ENCODE assay signal across 21 cellular contexts in genomic region chr9:105647595-105648349, GRCh38. TPM values are rescaled to one million over a fixed set of nuclear protein-coding genes. Genes with fewer than 3 reads are reported as not detected.
DNase-seq lines count a peak whose midpoint lies in the region; ATAC-seq, FAIRE-seq and TF ChIP-seq lines count a peak whose summit lies in the region.
"Had no signal": no experiment of that assay in that cellular context is flagged by ENCODE, and none has a peak within 500 bp of the region (broad histone marks: within the 10 kb centered on the region; RNA-seq: fewer than 3 reads in every experiment).

No MANE protein-coding gene starts in this region.

- no peak for TF ChIP-seq CTCF in endothelial cell of umbilical vein (IDR thresholded peaks at IDR 0.05; ENCODE audit: extremely low read depth in 1 of 2, insufficient read depth in 1 of 2, low read depth in 1 of 2, low read length in 2 of 2)
- TF ChIP-seq CTCF in neural progenitor cell (IDR thresholded peaks at IDR 0.05), result no peak
- TF ChIP-seq CTCF in MCF 10A (IDR thresholded peaks at IDR 0.05; ENCODE audit: unreplicated experiment), result no peak

- H3K4me3 ChIP-seq in endothelial cell of umbilical vein (replicated peaks in 1 of 3; ENCODE audit: insufficient read depth in 1 of 3, low read depth in 1 of 3, low read length in 3 of 3) (no peak overlapping the region), neural progenitor cell (no peak overlapping the region)
- H3K4me3 ChIP-seq: SJSA1, spleen, stomach, uterus had no signal

- no peaks in the 10 kb centered on the region for H3K27me3 ChIP-seq in endothelial cell of umbilical vein (ENCODE audit: control insufficient read depth in 2 of 2, insufficient read depth in 2 of 2, low read length in 2 of 2)
- peaks cover 56% of the 10 kb centered on the region for H3K27me3 ChIP-seq in neural progenitor cell
- H3K27me3 ChIP-seq: SJSA1, spleen, stomach, uterus had no signal

- H3K9me1 ChIP-seq in endothelial cell of umbilical vein (replicated peaks; ENCODE audit: control insufficient read depth, extremely low read depth, insufficient read depth, low read length), result no peaks in the 10 kb centered on the region

- FAIRE-seq in endothelial cell of umbilical vein (lab: Jason Lieb, UNC) (no peak), GM12891 (lab: Jason Lieb, UNC) (no peak)
- FAIRE-seq: keratinocyte had no signal

- no peak overlapping the region for H3K9ac ChIP-seq in endothelial cell of umbilical vein (replicated peaks; ENCODE audit: extremely low read depth, insufficient read depth, low read length)
- no peak overlapping the region for H3K9ac ChIP-seq in neural progenitor cell

- peaks cover 7% of the 10 kb centered on the region for H3K9me3 Mint-ChIP-seq in neural progenitor cell
- no peaks in the 10 kb centered on the region for H3K9me3 Mint-ChIP-seq in activated CD8-positive, alpha-beta memory T cell treated with anti-CD3 and anti-CD28 coated beads, Interleukin-2, amount 10 ng/mL, durations not matched to agents 7 days and 5 days (ENCODE audit: low read depth)
- no peaks in the 10 kb centered on the region for H3K9me3 Mint-ChIP-seq in MCF 10A (ENCODE audit: unreplicated experiment)
- H3K9me3 Mint-ChIP-seq: activated CD8-positive, alpha-beta T cell treated with anti-CD3 and anti-CD28 coated beads for 36 hours; CD4-positive, alpha-beta T cell had no signal

- peak; percentile 67 for DNase-seq in NCI-H2107 treated with DMSO at 0.1 percent for 48 hours (lab: John Stamatoyannopoulos, UW; ENCODE audit: unreplicated experiment)
- no peak for DNase-seq in NCI-H2107 (lab: John Stamatoyannopoulos, UW)
- peak; percentile 35 for DNase-seq in NCI-H69 (lab: John Stamatoyannopoulos, UW)
- DNase-seq in endothelial cell of umbilical vein (ENCODE audit: low read depth, low spot score), result no peak
- DNase-seq in neural progenitor cell (ENCODE audit: low spot score), result peak; percentile 34
- no peak for DNase-seq in GM12891 (ENCODE audit: insufficient read length, low spot score)
- no peak for DNase-seq in activated CD8-positive, alpha-beta memory T cell treated with anti-CD3 and anti-CD28 coated beads, Interleukin-2, amount 10 ng/mL, durations not matched to agents 7 days and 5 days
- no peak for DNase-seq in MCF 10A (ENCODE audit: unreplicated experiment)
- DNase-seq: 8988T; activated CD8-positive, alpha-beta T cell treated with anti-CD3 and anti-CD28 coated beads for 36 hours; activated effector memory CD4-positive, alpha-beta T cell treated with anti-CD3 and anti-CD28 coated beads, Interleukin-2, amount 50 U/mL, for 16 hours; CD4-positive, alpha-beta T cell; GOT3; NCI-H2029; NK-92 treated with Interleukin-12 subunit alpha and Interleukin-12 subunit beta, amount 100 ng/mL, for 24 hours; spleen; stomach; uterus had no signal

- H3K27me3 Mint-ChIP-seq in neural progenitor cell (ENCODE audit: insufficient read depth, low read depth) (peaks cover 2% of the 10 kb centered on the region), MCF 10A (ENCODE audit: insufficient read depth, unreplicated experiment) (no peaks in the 10 kb centered on the region)
- H3K27me3 Mint-ChIP-seq in activated CD8-positive, alpha-beta memory T cell treated with anti-CD3 and anti-CD28 coated beads, Interleukin-2, amount 10 ng/mL, durations not matched to agents 7 days and 5 days, result peaks cover 1% of the 10 kb centered on the region
- H3K27me3 Mint-ChIP-seq: activated CD8-positive, alpha-beta T cell treated with anti-CD3 and anti-CD28 coated beads for 36 hours; CD4-positive, alpha-beta T cell had no signal

- H3K4me3 Mint-ChIP-seq in neural progenitor cell (peak overlapping the region; percentile 57), MCF 10A (ENCODE audit: unreplicated experiment) (no peak overlapping the region)
- H3K4me3 Mint-ChIP-seq in activated CD8-positive, alpha-beta memory T cell treated with anti-CD3 and anti-CD28 coated beads, Interleukin-2, amount 10 ng/mL, durations not matched to agents 7 days and 5 days, result no peak overlapping the region
- H3K4me3 Mint-ChIP-seq: activated CD8-positive, alpha-beta T cell treated with anti-CD3 and anti-CD28 coated beads for 36 hours; CD4-positive, alpha-beta T cell had no signal

- H3K4me1 ChIP-seq in endothelial cell of umbilical vein (ENCODE audit: control insufficient read depth, extremely low read depth, insufficient read depth, low read length) (no peaks in the 10 kb centered on the region), neural progenitor cell (peaks cover 56% of the 10 kb centered on the region)
- H3K4me1 ChIP-seq: spleen, stomach, uterus had no signal

- CTCF ChIA-PET in endothelial cell of umbilical vein (lab: Charles Lee), result interaction anchor here (1.0 to 3.0 kb wide), 3 partner anchors 9 to 70 kb away, joined by 3 to 16 read pairs (median 6); no protein-coding TSS in a partner anchor
- CTCF ChIA-PET in activated CD8-positive, alpha-beta memory T cell treated with anti-CD3 and anti-CD28 coated beads, Interleukin-2, amount 10 ng/mL, durations not matched to agents 7 days and 5 days (lab: Charles Lee), result interaction anchor here (1.0 to 2.5 kb wide), 2 partner anchors 9 to 71 kb away, joined by 3 to 7 read pairs; no protein-coding TSS in a partner anchor
- CTCF ChIA-PET in MCF 10A (lab: Yijun Ruan, JAX), result interaction anchor here (1.0 to 3.7 kb wide), 4 partner anchors 8 to 71 kb away, joined by 3 to 18 read pairs (median 4); no protein-coding TSS in a partner anchor

- H3K9me3 ChIP-seq in endothelial cell of umbilical vein (replicated peaks; ENCODE audit: control insufficient read depth, insufficient read depth, low read length), result no peaks in the 10 kb centered on the region
- no peaks in the 10 kb centered on the region for H3K9me3 ChIP-seq in neural progenitor cell (ENCODE audit: low read depth)
- H3K9me3 ChIP-seq: SJSA1, spleen, stomach, uterus had no signal

- dilution Hi-C loops in endothelial cell of umbilical vein (cut with MboI; ENCODE audit: extremely low pct_ligation_motif_present, low sequenced_read_pairs), result no loop called here

- no peak for ATAC-seq in activated CD8-positive, alpha-beta memory T cell treated with anti-CD3 and anti-CD28 coated beads, Interleukin-2, amount 10 ng/mL, durations not matched to agents 7 days and 5 days
- ATAC-seq: activated CD8-positive, alpha-beta T cell treated with anti-CD3 and anti-CD28 coated beads for 36 hours had no signal

- H3K36me3 Mint-ChIP-seq in neural progenitor cell (peaks cover 5% of the 10 kb centered on the region), MCF 10A (ENCODE audit: insufficient read depth, unreplicated experiment) (no peaks in the 10 kb centered on the region)
- H3K36me3 Mint-ChIP-seq in activated CD8-positive, alpha-beta memory T cell treated with anti-CD3 and anti-CD28 coated beads, Interleukin-2, amount 10 ng/mL, durations not matched to agents 7 days and 5 days, result peaks cover 2% of the 10 kb centered on the region

- H4K20me1 ChIP-seq in endothelial cell of umbilical vein (replicated peaks; ENCODE audit: control insufficient read depth, extremely low read depth, insufficient read depth, low read length) (no peaks in the 10 kb centered on the region), neural progenitor cell (ENCODE audit: low read depth) (peaks cover 14% of the 10 kb centered on the region)

- H3K36me3 ChIP-seq in endothelial cell of umbilical vein (ENCODE audit: control insufficient read depth in 2 of 2, extremely low read depth in 1 of 2, insufficient read depth in 2 of 2, low read length in 2 of 2) (no peaks in the 10 kb centered on the region), neural progenitor cell (no peaks in the 10 kb centered on the region)
- H3K36me3 ChIP-seq: SJSA1, spleen, stomach, uterus had no signal

- POLR2A ChIA-PET in endothelial cell of umbilical vein (lab: Charles Lee) (no interaction called here), MCF 10A (lab: Yijun Ruan, JAX) (interaction anchor here (1.8 kb wide), 1 partner anchor 10 kb away, joined by 3 read pairs; no protein-coding TSS in a partner anchor)

- BruUV-seq in endothelial cell of umbilical vein (replicated peaks; lab: Mats Ljungman, UMichigan), result no TSS peak
- no TSS peak for BruUV-seq in MCF 10A (replicated peaks; lab: Mats Ljungman, UMichigan)

- H3K27ac ChIP-seq in endothelial cell of umbilical vein (ENCODE audit: insufficient read depth, low read depth, low read length) (no peak overlapping the region), neural progenitor cell (no peak overlapping the region)
- H3K27ac ChIP-seq: SJSA1, spleen, stomach, uterus had no signal

- no peak overlapping the region for H2AFZ ChIP-seq in endothelial cell of umbilical vein (ENCODE audit: low read depth, low read length)
- H2AFZ ChIP-seq in neural progenitor cell (replicated peaks), result no peak overlapping the region

- H3K4me2 ChIP-seq in endothelial cell of umbilical vein (ENCODE audit: insufficient read depth, low read length) (no peak overlapping the region), neural progenitor cell (peak overlapping the region; percentile 64)

- H3K27ac Mint-ChIP-seq in neural progenitor cell, result peak overlapping the region; percentile 80
- H3K27ac Mint-ChIP-seq in activated CD8-positive, alpha-beta memory T cell treated with anti-CD3 and anti-CD28 coated beads, Interleukin-2, amount 10 ng/mL, durations not matched to agents 7 days and 5 days, result no peak overlapping the region
- H3K27ac Mint-ChIP-seq in MCF 10A (ENCODE audit: low read depth, unreplicated experiment), result no peak overlapping the region
- H3K27ac Mint-ChIP-seq: activated CD8-positive, alpha-beta T cell treated with anti-CD3 and anti-CD28 coated beads for 36 hours; CD4-positive, alpha-beta T cell had no signal

- H3K79me2 ChIP-seq in endothelial cell of umbilical vein (ENCODE audit: control insufficient read depth, insufficient read depth, low read length), result no peaks in the 10 kb centered on the region
- no peaks in the 10 kb centered on the region for H3K79me2 ChIP-seq in neural progenitor cell (ENCODE audit: low read depth)

- H3K4me1 Mint-ChIP-seq in neural progenitor cell (peaks cover 51% of the 10 kb centered on the region), MCF 10A (ENCODE audit: insufficient read depth, unreplicated experiment) (no peaks in the 10 kb centered on the region)
- H3K4me1 Mint-ChIP-seq in activated CD8-positive, alpha-beta memory T cell treated with anti-CD3 and anti-CD28 coated beads, Interleukin-2, amount 10 ng/mL, durations not matched to agents 7 days and 5 days, result no peaks in the 10 kb centered on the region

- TF ChIP-seq POLR2A in endothelial cell of umbilical vein (IDR thresholded peaks at IDR 0.05; ENCODE audit: low read depth, low read length) (no peak), GM12891 (IDR thresholded peaks at IDR 0.05; ENCODE audit: low read depth, low read length) (no peak)

- intact Hi-C loops in endothelial cell of umbilical vein (cut with micrococcal nuclease) (no loop called here), MCF 10A (cut with micrococcal nuclease) (no loop called here)

- H3F3A ChIP-seq in neural progenitor cell (ENCODE audit: low read depth), result peaks cover 51% of the 10 kb centered on the region

RNA-seq across cellular contexts. Expression of gene TAL2, which starts 14.5 kb away (rescaled TPM):
- total RNA-seq in endothelial cell of umbilical vein (not detected in 2 replicates), neural progenitor cell (ENCODE audit: low replicate concordance) (2.5 TPM in 1 of 2 replicates, not detected in the other), MCF 10A (2022) (not detected in 2 replicates)
- polyA plus RNA-seq in endothelial cell of umbilical vein, result 0.30 TPM in 1 of 2 replicates, not detected in the other
- 0.13 TPM in 1 of 2 replicates, not detected in the other for polyA plus RNA-seq in endothelial cell of umbilical vein (2011; cell fraction: cytosol; rRNA removed)
- 0.64 and 0.72 TPM in 2 replicates for polyA plus RNA-seq in endothelial cell of umbilical vein (2011; cell fraction: nucleus; rRNA removed)
- polyA plus RNA-seq in endothelial cell of umbilical vein (2012), result not detected in 2 replicates
- polyA minus RNA-seq in endothelial cell of umbilical vein, result not detected in 2 replicates
- polyA minus RNA-seq in endothelial cell of umbilical vein (2011; cell fraction: cytosol; rRNA and poly(A)+ RNA removed), result not detected
- not detected in 2 replicates for polyA minus RNA-seq in endothelial cell of umbilical vein (2011; cell fraction: nucleus; rRNA and poly(A)+ RNA removed)
- polyA plus RNA-seq in GM12891 (2012; ENCODE audit: low read depth, missing spikeins), result 0.22 TPM
- total RNA-seq in activated CD8-positive, alpha-beta memory T cell treated with anti-CD3 and anti-CD28 coated beads, Interleukin-2, amount 10 ng/mL, durations not matched to agents 7 days and 5 days, result under 1 TPM in 1 of 2 experiments, not detected in 1; 0.35 TPM
- total RNA-seq: activated CD8-positive, alpha-beta T cell treated with anti-CD3 and anti-CD28 coated beads for 36 hours; CD4-positive, alpha-beta T cell; mononuclear cell; SJSA1; spleen had no signal
- polyA plus RNA-seq: keratinocyte, stomach had no signal

RNA-seq across cellular contexts. Expression of gene TMEM38B, which starts 46.6 kb away (rescaled TPM):
- total RNA-seq in endothelial cell of umbilical vein (6.5 and 7.7 TPM in 2 replicates), neural progenitor cell (ENCODE audit: low replicate concordance) (20.2 and 21.1 TPM in 2 replicates), MCF 10A (2022) (12.5 and 18.4 TPM in 2 replicates)
- 3.2 and 4.2 TPM in 2 replicates for polyA plus RNA-seq in endothelial cell of umbilical vein
- 4.6 and 5.2 TPM in 2 replicates for polyA plus RNA-seq in endothelial cell of umbilical vein (2011; cell fraction: cytosol; rRNA removed)
- polyA plus RNA-seq in endothelial cell of umbilical vein (2011; cell fraction: nucleus; rRNA removed), result 1.4 and 2.9 TPM in 2 replicates
- 3.1 and 5.2 TPM in 2 replicates for polyA plus RNA-seq in endothelial cell of umbilical vein (2012)
- polyA minus RNA-seq in endothelial cell of umbilical vein, result 5.1 and 7.8 TPM in 2 replicates
- polyA minus RNA-seq in endothelial cell of umbilical vein (2011; cell fraction: cytosol; rRNA and poly(A)+ RNA removed), result 25.4 TPM
- 2.6 and 4.2 TPM in 2 replicates for polyA minus RNA-seq in endothelial cell of umbilical vein (2011; cell fraction: nucleus; rRNA and poly(A)+ RNA removed)
- polyA plus RNA-seq in GM12891 (2012; ENCODE audit: low read depth, missing spikeins), result 4.9 TPM
- 10 to 100 TPM in 1 of 2 experiments, 1 to 10 TPM in 1; 9.9 to 17.9 TPM for total RNA-seq in activated CD8-positive, alpha-beta memory T cell treated with anti-CD3 and anti-CD28 coated beads, Interleukin-2, amount 10 ng/mL, durations not matched to agents 7 days and 5 days

Comparison
In these comparisons a context has a peak if more than half of its experiments do, and no peak if none do; other contexts are left out.
1. DNase-seq: peak in NCI-H2107 treated with DMSO at 0.1 percent for 48 hours (single experiment), NCI-H69 (single experiment) and neural progenitor cell (single experiment); none in NCI-H2107 (single experiment), endothelial cell of umbilical vein (single experiment), GM12891 (single experiment), activated CD8-positive, alpha-beta memory T cell treated with anti-CD3 and anti-CD28 coated beads, Interleukin-2, amount 10 ng/mL, durations not matched to agents 7 days and 5 days (single experiment) and MCF 10A (single experiment).